Comparison of ENCODE assay signal across 8 cellular contexts in the genomic region with DNA sequence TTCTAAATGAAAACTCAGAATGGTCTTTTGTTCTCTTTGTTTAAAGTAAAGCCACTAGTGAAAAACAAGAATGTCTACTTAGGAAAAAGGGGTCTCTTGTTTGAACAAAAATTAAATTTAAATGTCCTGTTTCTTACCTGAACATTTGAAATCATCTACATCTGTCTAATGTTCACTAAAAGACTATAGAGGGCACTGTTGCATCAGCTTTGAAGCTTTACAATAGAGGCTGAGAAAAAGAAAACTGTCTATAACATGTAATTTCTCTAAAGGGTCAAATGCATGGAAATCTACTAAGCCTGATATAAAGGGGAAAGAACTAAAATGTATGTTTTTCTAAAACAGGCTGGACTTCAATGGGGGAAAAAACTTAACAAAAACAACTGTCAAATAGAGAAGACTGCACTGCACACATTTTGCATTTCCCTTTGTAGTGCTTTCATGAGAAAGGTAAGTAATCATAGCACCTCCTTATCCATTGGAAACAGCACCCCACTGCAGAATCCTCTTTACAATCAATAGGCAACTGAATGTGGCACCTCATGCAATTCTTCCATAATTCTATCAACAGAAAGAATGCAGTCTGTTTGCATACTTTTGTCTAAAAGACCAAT. TPM values are rescaled to one million over a fixed set of nuclear protein-coding genes. Genes with fewer than 3 reads are reported as not detected.
DNase-seq lines count a peak whose midpoint lies in the region; ATAC-seq, FAIRE-seq and TF ChIP-seq lines count a peak whose summit lies in the region.

No MANE protein-coding gene starts in this region.

- H3K4me3 ChIP-seq in KMS-11 (IDR thresholded peaks at IDR 0.05; ENCODE audit: insufficient read depth, low read depth, low read length) (no peak overlapping the region), pancreas (no peak overlapping the region)

- no peaks in the 10 kb centered on the region for H3K9me3 Mint-ChIP-seq in activated naive CD8-positive, alpha-beta T cell treated with anti-CD3 and anti-CD28 coated beads, Interleukin-2, amount 50 U/mL, for 24 hours

- no peak overlapping the region for H3K27ac ChIP-seq in KMS-11
- H3K27ac ChIP-seq in pancreas: no peak overlapping the region

- H4K20me1 ChIP-seq in KMS-11 (ENCODE audit: insufficient read depth): no peaks in the 10 kb centered on the region

- intact Hi-C loops in pancreas (cut with DNase I): no loop called here
- intact Hi-C loops in posterior vena cava (cut with DNase I): no loop called here

- H3K36me3 ChIP-seq in KMS-11 (ENCODE audit: insufficient read depth): no peaks in the 10 kb centered on the region
- no peaks in the 10 kb centered on the region for H3K36me3 ChIP-seq in pancreas

- no peak overlapping the region for H3K9ac ChIP-seq in KMS-11

- no peaks in the 10 kb centered on the region for H3K27me3 ChIP-seq in KMS-11 (ENCODE audit: insufficient read depth, low read depth)
- no peaks in the 10 kb centered on the region for H3K27me3 ChIP-seq in pancreas

- ATAC-seq in GM19452 (IDR thresholded peaks at IDR 0.05; ENCODE audit: unreplicated experiment): peak; percentile 83
- ATAC-seq in pancreas: peak in 3 of 4 donors; percentile 82 to 89 (median 88)
- ATAC-seq in activated naive CD8-positive, alpha-beta T cell treated with anti-CD3 and anti-CD28 coated beads, Interleukin-2, amount 50 U/mL, for 24 hours: no peak

- no peaks in the 10 kb centered on the region for H3K4me1 Mint-ChIP-seq in activated naive CD8-positive, alpha-beta T cell treated with anti-CD3 and anti-CD28 coated beads, Interleukin-2, amount 50 U/mL, for 24 hours

- H3K27me3 Mint-ChIP-seq in activated naive CD8-positive, alpha-beta T cell treated with anti-CD3 and anti-CD28 coated beads, Interleukin-2, amount 50 U/mL, for 24 hours: no peaks in the 10 kb centered on the region

- no peak overlapping the region for H3K4me2 ChIP-seq in KMS-11

- no peaks in the 10 kb centered on the region for H3K4me1 ChIP-seq in KMS-11 (ENCODE audit: low read depth, poor library complexity, severe bottlenecking)
- no peaks in the 10 kb centered on the region for H3K4me1 ChIP-seq in pancreas

- no peak overlapping the region for H3K4me3 Mint-ChIP-seq in activated naive CD8-positive, alpha-beta T cell treated with anti-CD3 and anti-CD28 coated beads, Interleukin-2, amount 50 U/mL, for 24 hours

- peak; percentile 90 for FAIRE-seq in pancreas (lab: Jason Lieb, UNC)

- DNase-seq in COLO829 (ENCODE audit: low spot score) (peak; percentile 2), SHP77 (lab: John Stamatoyannopoulos, UW) (peak; percentile 3), fibroblast of peridontal ligament (ENCODE audit: extremely low read depth) (peak; percentile 79), pancreas (no peak), posterior vena cava (ENCODE audit: low spot score) (no peak)
- DNase-seq in activated naive CD8-positive, alpha-beta T cell treated with anti-CD3 and anti-CD28 coated beads, Interleukin-2, amount 50 U/mL, for 24 hours: no peak

- no peaks in the 10 kb centered on the region for H3K79me2 ChIP-seq in KMS-11 (ENCODE audit: insufficient read depth, low read depth)

- no peak overlapping the region for H3K27ac Mint-ChIP-seq in activated naive CD8-positive, alpha-beta T cell treated with anti-CD3 and anti-CD28 coated beads, Interleukin-2, amount 50 U/mL, for 24 hours

- no peaks in the 10 kb centered on the region for H3K36me3 Mint-ChIP-seq in activated naive CD8-positive, alpha-beta T cell treated with anti-CD3 and anti-CD28 coated beads, Interleukin-2, amount 50 U/mL, for 24 hours (ENCODE audit: low read depth)

- no peaks in the 10 kb centered on the region for H3K9me3 ChIP-seq in pancreas

- TF ChIP-seq CTCF in KMS-11 (conservative IDR thresholded peaks at IDR 0.05; ENCODE audit: low read depth, low read length) (peak; percentile 80), pancreas (IDR thresholded peaks at IDR 0.05) (peak; percentile 11 to 44 (median 28))

- no peak overlapping the region for H2AFZ ChIP-seq in KMS-11 (ENCODE audit: low read depth)

RNA-seq across cellular contexts. Expression of a gene that starts 26.3 kb away (rescaled TPM):
- total RNA-seq in pancreas: 10 to 100 TPM; 10.5 to 15.1 (median 12.7) TPM
- polyA plus RNA-seq in pancreas: 1 to 10 TPM; 2.6 to 6.3 TPM
- total RNA-seq in posterior vena cava: 10 to 100 TPM; 15.3 to 16.5 TPM

Comparison
In these comparisons a context has a peak if more than half of its experiments do, and no peak if none do; other contexts are left out.
1. DNase-seq: peak in COLO829 (single experiment), SHP77 (2 of 2) and fibroblast of peridontal ligament (single experiment); none in pancreas (0 of 6), posterior vena cava (single experiment) and activated naive CD8-positive, alpha-beta T cell treated with anti-CD3 and anti-CD28 coated beads, Interleukin-2, amount 50 U/mL, for 24 hours (single experiment).